ENCODE assay signal across 18 cellular contexts in genomic region chr1:52567943-52568342, GRCh38. TPM values are rescaled to one million over a fixed set of nuclear protein-coding genes. Genes with fewer than 3 reads are reported as not detected.
DNase-seq lines count a peak whose midpoint lies in the region; ATAC-seq and TF ChIP-seq lines count a peak whose summit lies in the region.
"Had no signal": no experiment of that assay in that cellular context is flagged by ENCODE, and none has a peak within 500 bp of the region (broad histone marks: within the 10 kb centered on the region; RNA-seq: fewer than 3 reads in every experiment).

No MANE protein-coding gene starts in this region.

- TF ChIP-seq EP300 in stomach (IDR thresholded peaks at IDR 0.05) = no peak

- 0 out of 22 replicates have a peak, but pooled peaks cover 0 to 8% (median 0%) of the 10 kb centered on the region in 11 experiments for H3K27me3 ChIP-seq in BLaER1 treated with 17β-estradiol and CSF1 and Interleukin-3, amounts not matched to agents 10 nM and 100 nM
- no peaks in the 10 kb centered on the region for H3K27me3 ChIP-seq in naive thymus-derived CD4-positive, alpha-beta T cell (ENCODE audit: control insufficient read depth in 2 of 2, insufficient read depth in 2 of 2, low read length in 2 of 2)
- H3K27me3 ChIP-seq in colonic mucosa (no peaks in the 10 kb centered on the region), stomach (no peaks in the 10 kb centered on the region)
- H3K27me3 ChIP-seq: SJSA1 had no signal

- H3K4me3 Mint-ChIP-seq in naive thymus-derived CD4-positive, alpha-beta T cell = peak overlapping the region in 2 of 10 donors; percentile 2 to 21

- H3K27me3 Mint-ChIP-seq in naive thymus-derived CD4-positive, alpha-beta T cell = peaks cover 0 to 11% (median 0%) of the 10 kb centered on the region in 5 donors

- H3K9me3 ChIP-seq in BLaER1 treated with 17β-estradiol and CSF1 and Interleukin-3, amounts not matched to agents 10 nM and 100 nM (replicated peaks in 1 of 11) = peaks cover 5 to 10% (median 8%) of the 10 kb centered on the region in 11 experiments; a peak in 15 of 22 replicates
- no peaks in the 10 kb centered on the region for H3K9me3 ChIP-seq in naive thymus-derived CD4-positive, alpha-beta T cell (ENCODE audit: control insufficient read depth in 2 of 3, low read length in 3 of 3)
- H3K9me3 ChIP-seq in colonic mucosa = no peaks in the 10 kb centered on the region
- H3K9me3 ChIP-seq in stomach = no peaks in the 10 kb centered on the region
- H3K9me3 ChIP-seq: left ventricle myocardium inferior, SJSA1, thoracic aorta had no signal

- H4K20me1 ChIP-seq in BLaER1 treated with 17β-estradiol and CSF1 and Interleukin-3, amounts not matched to agents 10 nM and 100 nM = peaks cover 0 to 3% (median 0%) of the 10 kb centered on the region in 11 experiments; a peak in 1 of 22 replicates

- TF ChIP-seq CTCF in colonic mucosa (IDR thresholded peaks at IDR 0.05) (no peak), stomach (IDR thresholded peaks at IDR 0.05) (no peak)

- H3K27ac ChIP-seq in BLaER1 treated with 17β-estradiol and CSF1 and Interleukin-3, amounts not matched to agents 10 nM and 100 nM = no peak overlapping the region
- H3K27ac ChIP-seq in naive thymus-derived CD4-positive, alpha-beta T cell (ENCODE audit: low read depth, low read length) = no peak overlapping the region
- no peak overlapping the region for H3K27ac ChIP-seq in colonic mucosa
- no peak overlapping the region for H3K27ac ChIP-seq in stomach
- H3K27ac ChIP-seq: left ventricle myocardium inferior, SJSA1, skin epidermis, thoracic aorta, WERI-Rb-1 had no signal

- CTCF ChIA-PET in naive thymus-derived CD4-positive, alpha-beta T cell (lab: Charles Lee) = interaction anchor here (0.8 to 0.9 kb wide), 2 partner anchors 65 to 87 kb away, joined by 3 read pairs; partner anchors contain the start of gene SHISAL2A

- no peak overlapping the region for H3K9ac ChIP-seq in BLaER1 treated with 17β-estradiol and CSF1 and Interleukin-3, amounts not matched to agents 10 nM and 100 nM
- H3K9ac ChIP-seq in colonic mucosa (ENCODE audit: low read depth in 2 of 2, low read length in 2 of 2) = no peak overlapping the region

- H3K9me3 Mint-ChIP-seq in naive thymus-derived CD4-positive, alpha-beta T cell = no peaks in the 10 kb centered on the region

- H3K4me2 ChIP-seq in BLaER1 treated with 17β-estradiol and CSF1 and Interleukin-3, amounts not matched to agents 10 nM and 100 nM = peak overlapping the region in 10 of 11 experiments; percentile 0 to 79 (median 59); a peak in 12 of 22 replicates

- peak; percentile 29 to 33 for DNase-seq in Kasumi-1 (lab: John Stamatoyannopoulos, UW)
- peak; percentile 7 for DNase-seq in cerebellar cortex (ENCODE audit: low spot score)
- DNase-seq in naive thymus-derived CD4-positive, alpha-beta T cell = peak in 6 of 9 donors; percentile 13 to 39 (median 25)
- DNase-seq in colonic mucosa = no peak
- no peak for DNase-seq in stomach
- DNase-seq in H4 (ENCODE audit: low spot score) = no peak
- no peak for DNase-seq in activated CD4-positive, CD25-positive, alpha-beta regulatory T cell (lab: John Stamatoyannopoulos, UW)
- DNase-seq: AML-193, cerebellar nuclear complex, DMS53, left ventricle myocardium inferior, NCI-H2171 treated with DMSO at 0.1 percent for 48 hours, WERI-Rb-1 had no signal

- ATAC-seq in naive thymus-derived CD4-positive, alpha-beta T cell = peak; percentile 54

- 50 to 59% (median 53%) methylated on average over 5 of the region's 5 CpGs for WGBS in stomach, 5 donors

- intact Hi-C loops in naive thymus-derived CD4-positive, alpha-beta T cell (cut with micrococcal nuclease) = loop anchor here in 1 of 2 donors (1.0 kb wide), 1 partner anchor 15 kb away; the partner anchor contains the start of gene TUT4
- intact Hi-C loops in colonic mucosa (cut with DNase I) = no loop called here
- intact Hi-C loops in stomach (cut with DNase I; ENCODE audit: low total_unique reads) = no loop called here

- H3K4me1 ChIP-seq in BLaER1 treated with 17β-estradiol and CSF1 and Interleukin-3, amounts not matched to agents 10 nM and 100 nM = peaks cover 24 to 34% (median 29%) of the 10 kb centered on the region in 10 experiments
- H3K4me1 ChIP-seq in naive thymus-derived CD4-positive, alpha-beta T cell (ENCODE audit: control insufficient read depth in 2 of 2, insufficient read depth in 2 of 2, low read length in 2 of 2) = peaks cover 0 to 5% of the 10 kb centered on the region in 2 donors
- H3K4me1 ChIP-seq in colonic mucosa = no peaks in the 10 kb centered on the region
- peaks cover 0 to 8% (median 0%) of the 10 kb centered on the region in 4 donors for H3K4me1 ChIP-seq in stomach
- H3K4me1 ChIP-seq: left ventricle myocardium inferior had no signal

- POLR2A ChIA-PET in naive thymus-derived CD4-positive, alpha-beta T cell (lab: Charles Lee) = interaction anchor here (1.0 to 4.4 kb wide), 5 partner anchors 9 to 57 kb away, joined by 3 to 19 read pairs (median 3); partner anchors contain the start of gene TUT4

- H3K4me3 ChIP-seq in BLaER1 treated with 17β-estradiol and CSF1 and Interleukin-3, amounts not matched to agents 10 nM and 100 nM = no peak overlapping the region
- H3K4me3 ChIP-seq in naive thymus-derived CD4-positive, alpha-beta T cell (ENCODE audit: low read length) = no peak overlapping the region
- H3K4me3 ChIP-seq in colonic mucosa = no peak overlapping the region
- H3K4me3 ChIP-seq in stomach = no peak overlapping the region
- H3K4me3 ChIP-seq: left ventricle myocardium inferior, SJSA1, skin epidermis, thoracic aorta had no signal

- no peaks in the 10 kb centered on the region for H3K36me3 Mint-ChIP-seq in naive thymus-derived CD4-positive, alpha-beta T cell

- peak overlapping the region in 5 of 9 donors; percentile 5 to 75 (median 42) for H3K27ac Mint-ChIP-seq in naive thymus-derived CD4-positive, alpha-beta T cell

- H3K4me1 Mint-ChIP-seq in naive thymus-derived CD4-positive, alpha-beta T cell = peaks cover 11 to 34% (median 19%) of the 10 kb centered on the region in 7 donors

- H3K36me3 ChIP-seq in BLaER1 treated with 17β-estradiol and CSF1 and Interleukin-3, amounts not matched to agents 10 nM and 100 nM = no peaks in the 10 kb centered on the region
- no peaks in the 10 kb centered on the region for H3K36me3 ChIP-seq in naive thymus-derived CD4-positive, alpha-beta T cell (ENCODE audit: control insufficient read depth in 2 of 3, insufficient read depth in 3 of 3, low read length in 3 of 3)
- H3K36me3 ChIP-seq in colonic mucosa (no peaks in the 10 kb centered on the region), stomach (no peaks in the 10 kb centered on the region)
- H3K36me3 ChIP-seq: left ventricle myocardium inferior, SJSA1, thoracic aorta, WERI-Rb-1 had no signal

- TF ChIP-seq POLR2A in stomach (IDR thresholded peaks at IDR 0.05) = no peak

RNA-seq across cellular contexts. Expression of gene TUT4, which starts 15.1 kb away (rescaled TPM):
- 100 to 1,000 TPM in 4 of 5 experiments, 10 to 100 TPM in 1; 80.4 to 169 (median 139) TPM for total RNA-seq in naive thymus-derived CD4-positive, alpha-beta T cell
- 10 to 100 TPM; 32.8 to 50.4 TPM for polyA plus RNA-seq in naive thymus-derived CD4-positive, alpha-beta T cell
- 10 to 100 TPM; 20.0 to 27.4 TPM for total RNA-seq in colonic mucosa
- total RNA-seq in stomach = 100 to 1,000 TPM in 1 of 5 donors, 10 to 100 TPM in 4; 17.4 to 107 (median 57.7) TPM
- 10 to 100 TPM; 11.8 to 23.4 (median 22.6) TPM for polyA plus RNA-seq in stomach
- total RNA-seq in H4 (2014; rRNA removed; shearing (Covaris generic)) = 16.4 and 25.3 TPM in 2 replicates

RNA-seq across cellular contexts. Expression of gene GPX7, which starts 34.2 kb away (rescaled TPM):
- total RNA-seq in naive thymus-derived CD4-positive, alpha-beta T cell = 10 to 100 TPM; 14.8 to 32.8 (median 29.2) TPM
- polyA plus RNA-seq in naive thymus-derived CD4-positive, alpha-beta T cell = 10 to 100 TPM; 46.0 to 51.6 TPM
- total RNA-seq in colonic mucosa = 1 to 10 TPM; 1.8 to 6.0 TPM
- 10 to 100 TPM in 2 of 5 donors, 1 to 10 TPM in 1, under 1 TPM in 1, not detected in 1; 0.87 to 57.6 (median 17.9) TPM for total RNA-seq in stomach
- 1 to 10 TPM; 6.3 to 7.0 (median 7.0) TPM for polyA plus RNA-seq in stomach
- total RNA-seq in H4 (2014; rRNA removed; shearing (Covaris generic)) = 0.14 TPM in 1 of 2 replicates, not detected in the other
- total RNA-seq: HT1080 had no signal

Comparison
In these comparisons a context has a peak if more than half of its experiments do, and no peak if none do; other contexts are left out.
1. DNase-seq: peak in Kasumi-1 (2 of 2), cerebellar cortex (single experiment) and naive thymus-derived CD4-positive, alpha-beta T cell (6 of 9); none in colonic mucosa (single experiment), stomach (single experiment), H4 (single experiment) and activated CD4-positive, CD25-positive, alpha-beta regulatory T cell (0 of 4).